ENCODE assay signal across 1 cellular context in the genomic region with DNA sequence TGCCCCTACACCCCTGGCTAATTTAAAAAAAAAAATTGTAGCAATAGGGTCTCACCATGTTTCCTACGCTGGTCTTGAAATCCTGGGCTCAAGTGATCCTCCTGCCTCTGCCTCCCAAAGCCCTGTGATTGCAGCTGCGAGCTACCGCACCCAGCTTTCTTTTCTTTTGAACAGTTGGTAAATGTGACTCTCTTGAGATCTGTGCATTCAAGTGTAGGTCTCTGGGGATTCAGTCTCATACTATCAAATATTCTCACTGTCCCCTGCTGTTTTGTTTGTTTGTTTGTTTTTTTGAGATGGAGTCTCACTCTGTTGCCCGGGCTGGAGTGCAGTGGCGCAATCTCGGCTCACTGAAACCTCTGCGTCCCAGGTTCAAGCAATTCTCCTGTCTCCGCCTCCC.
TF ChIP-seq lines count a peak whose summit lies in the region.

No MANE protein-coding gene starts in this region.

TF ChIP-seq in SK-N-SH, 30 proteins besides CTCF, POLR2A, EP300 and RAD21 (continued from another document):
- TF ChIP-seq, protein P1, sequence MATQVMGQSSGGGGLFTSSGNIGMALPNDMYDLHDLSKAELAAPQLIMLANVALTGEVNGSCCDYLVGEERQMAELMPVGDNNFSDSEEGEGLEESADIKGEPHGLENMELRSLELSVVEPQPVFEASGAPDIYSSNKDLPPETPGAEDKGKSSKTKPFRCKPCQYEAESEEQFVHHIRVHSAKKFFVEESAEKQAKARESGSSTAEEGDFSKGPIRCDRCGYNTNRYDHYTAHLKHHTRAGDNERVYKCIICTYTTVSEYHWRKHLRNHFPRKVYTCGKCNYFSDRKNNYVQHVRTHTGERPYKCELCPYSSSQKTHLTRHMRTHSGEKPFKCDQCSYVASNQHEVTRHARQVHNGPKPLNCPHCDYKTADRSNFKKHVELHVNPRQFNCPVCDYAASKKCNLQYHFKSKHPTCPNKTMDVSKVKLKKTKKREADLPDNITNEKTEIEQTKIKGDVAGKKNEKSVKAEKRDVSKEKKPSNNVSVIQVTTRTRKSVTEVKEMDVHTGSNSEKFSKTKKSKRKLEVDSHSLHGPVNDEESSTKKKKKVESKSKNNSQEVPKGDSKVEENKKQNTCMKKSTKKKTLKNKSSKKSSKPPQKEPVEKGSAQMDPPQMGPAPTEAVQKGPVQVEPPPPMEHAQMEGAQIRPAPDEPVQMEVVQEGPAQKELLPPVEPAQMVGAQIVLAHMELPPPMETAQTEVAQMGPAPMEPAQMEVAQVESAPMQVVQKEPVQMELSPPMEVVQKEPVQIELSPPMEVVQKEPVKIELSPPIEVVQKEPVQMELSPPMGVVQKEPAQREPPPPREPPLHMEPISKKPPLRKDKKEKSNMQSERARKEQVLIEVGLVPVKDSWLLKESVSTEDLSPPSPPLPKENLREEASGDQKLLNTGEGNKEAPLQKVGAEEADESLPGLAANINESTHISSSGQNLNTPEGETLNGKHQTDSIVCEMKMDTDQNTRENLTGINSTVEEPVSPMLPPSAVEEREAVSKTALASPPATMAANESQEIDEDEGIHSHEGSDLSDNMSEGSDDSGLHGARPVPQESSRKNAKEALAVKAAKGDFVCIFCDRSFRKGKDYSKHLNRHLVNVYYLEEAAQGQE (IDR thresholded peaks at IDR 0.05; ENCODE audit: low read depth, low read length): no peak
- no peak for TF ChIP-seq ZBTB33 (IDR thresholded peaks at IDR 0.05; ENCODE audit: borderline replicate concordance, low read depth)
- no peak for TF ChIP-seq TAF1 (IDR thresholded peaks at IDR 0.05; ENCODE audit: borderline replicate concordance, low read depth, low read length)
- TF ChIP-seq MEF2A (IDR thresholded peaks at IDR 0.05; ENCODE audit: borderline replicate concordance, low read depth): no peak
- TF ChIP-seq USF2 (IDR thresholded peaks at IDR 0.05; ENCODE audit: borderline replicate concordance, low read depth, low read length): no peak
- no peak for TF ChIP-seq TEAD4 (IDR thresholded peaks at IDR 0.05; ENCODE audit: borderline replicate concordance, insufficient read depth)
- no peak for TF ChIP-seq YY1 (IDR thresholded peaks at IDR 0.05; ENCODE audit: low read depth)
- TF ChIP-seq, protein P2, sequence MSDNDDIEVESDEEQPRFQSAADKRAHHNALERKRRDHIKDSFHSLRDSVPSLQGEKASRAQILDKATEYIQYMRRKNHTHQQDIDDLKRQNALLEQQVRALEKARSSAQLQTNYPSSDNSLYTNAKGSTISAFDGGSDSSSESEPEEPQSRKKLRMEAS (IDR thresholded peaks at IDR 0.05; ENCODE audit: low read depth): no peak
- no peak for TF ChIP-seq FOXJ3 (CRISPR knock-in tag; IDR thresholded peaks at IDR 0.05)
- TF ChIP-seq RCOR1 (IDR thresholded peaks at IDR 0.05; ENCODE audit: low read length): no peak
- TF ChIP-seq RFX5 (IDR thresholded peaks at IDR 0.05; ENCODE audit: low read length): no peak
TF ChIP-seq in SK-N-SH: peak in this region for 0.
